Comparison of ENCODE assay signal across 1 cellular context in genomic region chr1:94246692-94247145, GRCh38.
TF ChIP-seq lines count a peak whose summit lies in the region.

No MANE protein-coding gene starts in this region.

TF ChIP-seq in WTC11, 78 proteins besides CTCF, POLR2A, EP300 and RAD21 (continued from another document):
- TF ChIP-seq EMX1 (CRISPR knock-in tag; IDR thresholded peaks at IDR 0.05) (no peak), ZNF416 (CRISPR knock-in tag; IDR thresholded peaks at IDR 0.05) (no peak)
